9 cellular contexts compared by ENCODE assay signal in the genomic region with DNA sequence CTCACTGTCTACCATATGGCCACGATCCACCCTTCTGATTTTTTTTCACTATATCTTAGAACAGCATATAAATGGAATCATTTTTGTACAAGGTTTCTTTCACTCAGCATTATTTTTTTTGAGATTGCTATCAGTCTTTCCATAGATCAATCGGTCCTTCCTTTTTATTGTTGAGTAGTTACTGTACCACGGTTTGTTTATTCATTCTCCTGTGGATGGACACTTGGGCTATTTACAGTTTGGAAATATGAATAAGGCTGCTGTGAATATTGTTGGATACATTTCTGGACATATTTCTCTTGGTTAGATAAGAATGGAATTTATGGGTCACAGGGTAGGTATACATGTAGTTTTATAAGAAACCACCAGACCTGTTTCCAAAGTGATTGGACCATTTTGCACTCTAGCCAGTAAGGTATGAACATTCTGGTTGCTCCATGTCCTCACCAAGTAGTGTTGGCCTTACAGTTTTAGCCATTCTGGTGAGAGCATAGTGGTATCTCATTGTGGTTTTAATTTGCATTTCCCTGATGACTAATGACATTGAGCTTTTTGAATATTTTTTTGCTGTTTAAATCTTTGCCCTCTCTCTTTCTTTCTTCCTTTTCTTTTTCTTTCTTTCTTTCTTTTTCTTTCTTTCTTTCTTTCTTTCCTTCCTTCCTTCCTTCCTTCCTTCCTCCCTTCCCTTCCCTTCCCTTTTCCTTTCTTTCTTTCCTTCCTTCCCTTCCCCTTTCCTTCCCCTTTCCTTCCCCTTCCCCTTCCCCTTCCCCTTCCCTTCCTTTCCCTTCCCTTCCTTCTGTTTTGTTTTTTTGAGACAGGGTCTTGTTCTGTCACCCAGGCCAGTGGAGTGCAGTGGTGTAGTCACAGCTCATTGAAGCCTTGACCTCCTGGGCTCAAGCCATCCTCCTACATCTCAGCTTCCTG. TPM values are rescaled to one million over a fixed set of nuclear protein-coding genes. Genes with fewer than 3 reads are reported as not detected.
DNase-seq lines count a peak whose midpoint lies in the region; ATAC-seq and TF ChIP-seq lines count a peak whose summit lies in the region.
"Had no signal": no experiment of that assay in that cellular context is flagged by ENCODE, and none has a peak within 500 bp of the region (broad histone marks: within the 10 kb centered on the region; RNA-seq: fewer than 3 reads in every experiment).

No MANE protein-coding gene starts in this region.

- no peaks in the 10 kb centered on the region for H3K36me3 Mint-ChIP-seq in CD8-positive, alpha-beta T cell

- ATAC-seq in GM18502 (IDR thresholded peaks at IDR 0.05; ENCODE audit: poor library complexity, unreplicated experiment) (peak; percentile 71), HG03025 (IDR thresholded peaks at IDR 0.05; ENCODE audit: low FRiP score, unreplicated experiment) (no peak)
- ATAC-seq in CD8-positive, alpha-beta T cell = no peak

- no peaks in the 10 kb centered on the region for H3K9me3 ChIP-seq in CD8-positive, alpha-beta T cell (ENCODE audit: low read length)
- H3K9me3 ChIP-seq: stomach had no signal

- intact Hi-C loops in CD8-positive, alpha-beta T cell (cut with DNase I, micrococcal nuclease) = no loop called here

- peaks cover 7% of the 10 kb centered on the region for H3K27me3 ChIP-seq in CD8-positive, alpha-beta T cell (ENCODE audit: insufficient read depth, low read length)

- H3K36me3 ChIP-seq in CD8-positive, alpha-beta T cell (ENCODE audit: insufficient read depth, low read length) = no peaks in the 10 kb centered on the region

- POLR2A ChIA-PET in CD8-positive, alpha-beta T cell (lab: Charles Lee) = interaction anchor here (0.6 kb wide), 1 partner anchor 1911 kb away, joined by 3 read pairs; no protein-coding TSS in a partner anchor

- no peaks in the 10 kb centered on the region for H3K9me3 Mint-ChIP-seq in CD8-positive, alpha-beta T cell

- CTCF ChIA-PET in CD8-positive, alpha-beta T cell (lab: Charles Lee) = no interaction called here

- peaks cover 31% of the 10 kb centered on the region for H3K27me3 Mint-ChIP-seq in CD8-positive, alpha-beta T cell (ENCODE audit: low read depth)

- no peak overlapping the region for H3K27ac Mint-ChIP-seq in CD8-positive, alpha-beta T cell

- peaks cover 3% of the 10 kb centered on the region for H3K4me1 Mint-ChIP-seq in CD8-positive, alpha-beta T cell (ENCODE audit: low read depth)

- H3K27ac ChIP-seq in CD8-positive, alpha-beta T cell (ENCODE audit: low read depth, low read length) = no peak overlapping the region
- H3K27ac ChIP-seq: stomach had no signal

- H3K4me3 ChIP-seq in fibroblast of villous mesenchyme (ENCODE audit: low read depth, low read length) = no peak overlapping the region
- no peak overlapping the region for H3K4me3 ChIP-seq in CD8-positive, alpha-beta T cell (ENCODE audit: low read depth, low read length)
- H3K4me3 ChIP-seq: stomach had no signal

- no peak overlapping the region for H3K4me3 Mint-ChIP-seq in CD8-positive, alpha-beta T cell

- H3K4me1 ChIP-seq in CD8-positive, alpha-beta T cell (ENCODE audit: insufficient read depth, low read length) = no peaks in the 10 kb centered on the region

- DNase-seq in HCEC 1CT (peak; percentile 47), NCI-H226 (peak; percentile 94), fibroblast of villous mesenchyme (ENCODE audit: low read depth) (peak; percentile 81), NCI-H146 treated with DMSO at 0.1 percent for 48 hours (lab: John Stamatoyannopoulos, UW; ENCODE audit: unreplicated experiment) (no peak)
- DNase-seq in activated CD4-positive, alpha-beta T cell treated with anti-CD3 and anti-CD28 coated beads for 48 hours = no peak
- DNase-seq in CD8-positive, alpha-beta T cell = no peak
- DNase-seq: stomach had no signal

- TF ChIP-seq CTCF in fibroblast of villous mesenchyme (IDR thresholded peaks at IDR 0.05; ENCODE audit: insufficient read depth, low read depth, low read length) = no peak
- no peak for TF ChIP-seq CTCF in CD8-positive, alpha-beta T cell (IDR thresholded peaks at IDR 0.05)

RNA-seq across cellular contexts. Expression of a gene that starts 49.1 kb away (rescaled TPM):
- total RNA-seq in fibroblast of villous mesenchyme = 10.8 and 11.6 TPM in 2 replicates
- total RNA-seq in CD8-positive, alpha-beta T cell = under 1 TPM; 0.16 to 0.39 TPM

Comparison
In these comparisons a context has a peak if more than half of its experiments do, and no peak if none do; other contexts are left out.
1. DNase-seq: peak in HCEC 1CT (single experiment), NCI-H226 (single experiment) and fibroblast of villous mesenchyme (single experiment); none in NCI-H146 treated with DMSO at 0.1 percent for 48 hours (single experiment), activated CD4-positive, alpha-beta T cell treated with anti-CD3 and anti-CD28 coated beads for 48 hours (single experiment) and CD8-positive, alpha-beta T cell (0 of 7).